In the genomic region with DNA sequence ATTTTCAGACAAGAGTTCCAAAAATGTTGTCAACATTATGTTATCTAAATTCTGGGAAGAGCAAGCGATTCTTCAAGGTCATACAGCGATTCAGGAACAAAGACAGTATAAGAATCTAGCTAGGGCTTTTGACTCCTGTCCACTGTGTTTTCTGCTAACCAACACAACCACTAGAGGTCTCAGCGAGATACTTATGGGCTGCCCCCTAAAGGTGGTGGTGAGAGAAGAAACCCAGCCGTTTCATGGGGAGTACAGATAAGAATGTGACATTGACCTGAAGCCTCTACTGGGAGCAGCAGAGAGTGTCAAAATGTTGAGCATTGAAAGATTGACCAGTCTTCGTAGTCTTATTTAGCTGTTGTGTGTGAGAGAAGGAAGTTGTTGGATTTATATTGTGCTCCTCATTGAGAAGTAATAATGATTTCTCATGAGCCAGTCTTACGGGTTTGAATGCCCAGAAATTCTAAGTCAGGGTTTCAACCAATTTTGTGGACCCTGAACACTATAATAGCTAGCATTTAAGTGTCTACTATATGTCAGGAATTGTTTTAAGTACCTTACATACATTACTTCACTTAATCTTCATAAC, we compare ENCODE assay signal across 1 cellular context.
A peak's percentile ranks its signal among the peaks of the same experiment; 100 is the strongest.
TF ChIP-seq lines count a peak whose summit lies in the region.

No MANE protein-coding gene starts in this region.

TF ChIP-seq in HepG2, 621 proteins besides CTCF, POLR2A, EP300 and RAD21 (continued from another document and continues in another):
- TF ChIP-seq KLF16 (CRISPR knock-in tag; IDR thresholded peaks at IDR 0.05) (peak in 1 of 2 experiments; percentile 38; a peak in 1 of 4 replicates), CHCHD3 (CRISPR knock-in tag; IDR thresholded peaks at IDR 0.05) (no peak), NFIC (IDR thresholded peaks at IDR 0.05; ENCODE audit: low read length) (peak; percentile 20; the same call in 1 of the 2 replicates), ZNF766 (CRISPR knock-in tag; IDR thresholded peaks at IDR 0.05; ENCODE audit: borderline replicate concordance) (no peak), SNAI1 (CRISPR knock-in tag; IDR thresholded peaks at IDR 0.05; ENCODE audit: borderline replicate concordance) (no peak), RCOR2 (CRISPR knock-in tag; IDR thresholded peaks at IDR 0.05) (peak; percentile 78), REPIN1 (CRISPR knock-in tag; IDR thresholded peaks at IDR 0.05; ENCODE audit: borderline replicate concordance, low read depth) (peak; percentile 63; the same call in 1 of the 2 replicates), BCL6 (CRISPR knock-in tag; IDR thresholded peaks at IDR 0.05) (peak; percentile 83), ZSCAN31 (CRISPR knock-in tag; IDR thresholded peaks at IDR 0.05; ENCODE audit: low read depth) (no peak), ZNF792 (CRISPR knock-in tag; IDR thresholded peaks at IDR 0.05) (peak; percentile 56; the same call in 1 of the 2 replicates), ZNF777 (CRISPR knock-in tag; IDR thresholded peaks at IDR 0.05) (no peak), ISL2 (CRISPR knock-in tag; IDR thresholded peaks at IDR 0.05) (0 out of 2 replicates have a peak, but pooled peaks have one; percentile 41), SOX6 (IDR thresholded peaks at IDR 0.05) (no peak), SOX6 (CRISPR knock-in tag; IDR thresholded peaks at IDR 0.05) (peak; percentile 80), CHD4 (IDR thresholded peaks at IDR 0.05; ENCODE audit: borderline replicate concordance, low read length) (no peak), ZNF883 (CRISPR knock-in tag; IDR thresholded peaks at IDR 0.05; ENCODE audit: not compliant biosample characterization) (no peak), PLRG1 (conservative IDR thresholded peaks at IDR 0.05) (no peak), MEF2D (CRISPR knock-in tag; IDR thresholded peaks at IDR 0.05) (no peak), HNRNPLL (IDR thresholded peaks at IDR 0.05; ENCODE audit: low read depth, low read length, poor library complexity, severe bottlenecking) (no peak), SRSF4 (IDR thresholded peaks at IDR 0.05; ENCODE audit: low read depth, low read length, poor library complexity, severe bottlenecking) (no peak), ZNF235 (CRISPR knock-in tag; IDR thresholded peaks at IDR 0.05; ENCODE audit: borderline replicate concordance) (no peak), ZNF724P (CRISPR knock-in tag; IDR thresholded peaks at IDR 0.05; ENCODE audit: borderline replicate concordance) (no peak), ZNF614 (CRISPR knock-in tag; IDR thresholded peaks at IDR 0.05; ENCODE audit: borderline replicate concordance) (peak; percentile 88), THAP11 (CRISPR knock-in tag; IDR thresholded peaks at IDR 0.05) (0 out of 2 replicates have a peak, but pooled peaks have one; percentile 41), ZNF138 (CRISPR knock-in tag; IDR thresholded peaks at IDR 0.05; ENCODE audit: low read depth) (no peak), ZC3H13 (CRISPR knock-in tag; IDR thresholded peaks at IDR 0.05) (no peak), KDM4B (CRISPR knock-in tag; IDR thresholded peaks at IDR 0.05) (peak; percentile 91), STAG1 (CRISPR knock-in tag; IDR thresholded peaks at IDR 0.05) (peak; percentile 86), HMG20B (CRISPR knock-in tag; conservative IDR thresholded peaks at IDR 0.05) (0 out of 2 replicates have a peak, but pooled peaks have one; percentile 50), ZNF260 (CRISPR knock-in tag; IDR thresholded peaks at IDR 0.05; ENCODE audit: borderline replicate concordance, low read depth) (no peak), IRF2 (CRISPR knock-in tag; IDR thresholded peaks at IDR 0.05) (peak; percentile 79; the same call in 1 of the 2 replicates), NRL (CRISPR knock-in tag; IDR thresholded peaks at IDR 0.05; ENCODE audit: borderline replicate concordance) (no peak), EED (CRISPR knock-in tag; IDR thresholded peaks at IDR 0.05) (no peak), SMAD3 (CRISPR knock-in tag; IDR thresholded peaks at IDR 0.05) (peak; percentile 61; the same call in 1 of the 2 replicates), RARG (CRISPR knock-in tag; IDR thresholded peaks at IDR 0.05; ENCODE audit: low read depth) (no peak), ZNF12 (CRISPR knock-in tag; IDR thresholded peaks at IDR 0.05) (peak; percentile 75; the same call in 1 of the 2 replicates), ZFP36 (IDR thresholded peaks at IDR 0.05; ENCODE audit: borderline replicate concordance, low read depth, low read length, partially characterized antibody) (peak; percentile 37), ETV5 (CRISPR knock-in tag; IDR thresholded peaks at IDR 0.05; ENCODE audit: borderline replicate concordance) (peak; percentile 27; the same call in 1 of the 2 replicates), FOXO1 (CRISPR knock-in tag; IDR thresholded peaks at IDR 0.05) (0 out of 2 replicates have a peak, but pooled peaks have one; percentile 36), SKI (IDR thresholded peaks at IDR 0.05; ENCODE audit: partially characterized antibody) (peak; percentile 63)
- TF ChIP-seq, protein P1, sequence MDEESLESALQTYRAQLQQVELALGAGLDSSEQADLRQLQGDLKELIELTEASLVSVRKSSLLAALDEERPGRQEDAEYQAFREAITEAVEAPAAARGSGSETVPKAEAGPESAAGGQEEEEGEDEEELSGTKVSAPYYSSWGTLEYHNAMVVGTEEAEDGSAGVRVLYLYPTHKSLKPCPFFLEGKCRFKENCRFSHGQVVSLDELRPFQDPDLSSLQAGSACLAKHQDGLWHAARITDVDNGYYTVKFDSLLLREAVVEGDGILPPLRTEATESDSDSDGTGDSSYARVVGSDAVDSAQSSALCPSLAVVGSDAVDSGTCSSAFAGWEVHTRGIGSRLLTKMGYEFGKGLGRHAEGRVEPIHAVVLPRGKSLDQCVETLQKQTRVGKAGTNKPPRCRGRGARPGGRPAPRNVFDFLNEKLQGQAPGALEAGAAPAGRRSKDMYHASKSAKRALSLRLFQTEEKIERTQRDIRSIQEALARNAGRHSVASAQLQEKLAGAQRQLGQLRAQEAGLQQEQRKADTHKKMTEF (CRISPR knock-in tag; IDR thresholded peaks at IDR 0.05), result peak; percentile 32; the same call in 1 of the 2 replicates
- TF ChIP-seq, protein P2, sequence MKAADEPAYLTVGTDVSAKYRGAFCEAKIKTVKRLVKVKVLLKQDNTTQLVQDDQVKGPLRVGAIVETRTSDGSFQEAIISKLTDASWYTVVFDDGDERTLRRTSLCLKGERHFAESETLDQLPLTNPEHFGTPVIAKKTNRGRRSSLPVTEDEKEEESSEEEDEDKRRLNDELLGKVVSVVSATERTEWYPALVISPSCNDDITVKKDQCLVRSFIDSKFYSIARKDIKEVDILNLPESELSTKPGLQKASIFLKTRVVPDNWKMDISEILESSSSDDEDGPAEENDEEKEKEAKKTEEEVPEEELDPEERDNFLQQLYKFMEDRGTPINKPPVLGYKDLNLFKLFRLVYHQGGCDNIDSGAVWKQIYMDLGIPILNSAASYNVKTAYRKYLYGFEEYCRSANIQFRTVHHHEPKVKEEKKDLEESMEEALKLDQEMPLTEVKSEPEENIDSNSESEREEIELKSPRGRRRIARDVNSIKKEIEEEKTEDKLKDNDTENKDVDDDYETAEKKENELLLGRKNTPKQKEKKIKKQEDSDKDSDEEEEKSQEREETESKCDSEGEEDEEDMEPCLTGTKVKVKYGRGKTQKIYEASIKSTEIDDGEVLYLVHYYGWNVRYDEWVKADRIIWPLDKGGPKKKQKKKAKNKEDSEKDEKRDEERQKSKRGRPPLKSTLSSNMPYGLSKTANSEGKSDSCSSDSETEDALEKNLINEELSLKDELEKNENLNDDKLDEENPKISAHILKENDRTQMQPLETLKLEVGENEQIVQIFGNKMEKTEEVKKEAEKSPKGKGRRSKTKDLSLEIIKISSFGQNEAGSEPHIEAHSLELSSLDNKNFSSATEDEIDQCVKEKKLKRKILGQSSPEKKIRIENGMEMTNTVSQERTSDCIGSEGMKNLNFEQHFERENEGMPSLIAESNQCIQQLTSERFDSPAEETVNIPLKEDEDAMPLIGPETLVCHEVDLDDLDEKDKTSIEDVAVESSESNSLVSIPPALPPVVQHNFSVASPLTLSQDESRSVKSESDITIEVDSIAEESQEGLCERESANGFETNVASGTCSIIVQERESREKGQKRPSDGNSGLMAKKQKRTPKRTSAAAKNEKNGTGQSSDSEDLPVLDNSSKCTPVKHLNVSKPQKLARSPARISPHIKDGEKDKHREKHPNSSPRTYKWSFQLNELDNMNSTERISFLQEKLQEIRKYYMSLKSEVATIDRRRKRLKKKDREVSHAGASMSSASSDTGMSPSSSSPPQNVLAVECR (CRISPR knock-in tag; IDR thresholded peaks at IDR 0.05; ENCODE audit: borderline replicate concordance), result peak; percentile 27; the same call in 1 of the 2 replicates
- TF ChIP-seq, protein P3, sequence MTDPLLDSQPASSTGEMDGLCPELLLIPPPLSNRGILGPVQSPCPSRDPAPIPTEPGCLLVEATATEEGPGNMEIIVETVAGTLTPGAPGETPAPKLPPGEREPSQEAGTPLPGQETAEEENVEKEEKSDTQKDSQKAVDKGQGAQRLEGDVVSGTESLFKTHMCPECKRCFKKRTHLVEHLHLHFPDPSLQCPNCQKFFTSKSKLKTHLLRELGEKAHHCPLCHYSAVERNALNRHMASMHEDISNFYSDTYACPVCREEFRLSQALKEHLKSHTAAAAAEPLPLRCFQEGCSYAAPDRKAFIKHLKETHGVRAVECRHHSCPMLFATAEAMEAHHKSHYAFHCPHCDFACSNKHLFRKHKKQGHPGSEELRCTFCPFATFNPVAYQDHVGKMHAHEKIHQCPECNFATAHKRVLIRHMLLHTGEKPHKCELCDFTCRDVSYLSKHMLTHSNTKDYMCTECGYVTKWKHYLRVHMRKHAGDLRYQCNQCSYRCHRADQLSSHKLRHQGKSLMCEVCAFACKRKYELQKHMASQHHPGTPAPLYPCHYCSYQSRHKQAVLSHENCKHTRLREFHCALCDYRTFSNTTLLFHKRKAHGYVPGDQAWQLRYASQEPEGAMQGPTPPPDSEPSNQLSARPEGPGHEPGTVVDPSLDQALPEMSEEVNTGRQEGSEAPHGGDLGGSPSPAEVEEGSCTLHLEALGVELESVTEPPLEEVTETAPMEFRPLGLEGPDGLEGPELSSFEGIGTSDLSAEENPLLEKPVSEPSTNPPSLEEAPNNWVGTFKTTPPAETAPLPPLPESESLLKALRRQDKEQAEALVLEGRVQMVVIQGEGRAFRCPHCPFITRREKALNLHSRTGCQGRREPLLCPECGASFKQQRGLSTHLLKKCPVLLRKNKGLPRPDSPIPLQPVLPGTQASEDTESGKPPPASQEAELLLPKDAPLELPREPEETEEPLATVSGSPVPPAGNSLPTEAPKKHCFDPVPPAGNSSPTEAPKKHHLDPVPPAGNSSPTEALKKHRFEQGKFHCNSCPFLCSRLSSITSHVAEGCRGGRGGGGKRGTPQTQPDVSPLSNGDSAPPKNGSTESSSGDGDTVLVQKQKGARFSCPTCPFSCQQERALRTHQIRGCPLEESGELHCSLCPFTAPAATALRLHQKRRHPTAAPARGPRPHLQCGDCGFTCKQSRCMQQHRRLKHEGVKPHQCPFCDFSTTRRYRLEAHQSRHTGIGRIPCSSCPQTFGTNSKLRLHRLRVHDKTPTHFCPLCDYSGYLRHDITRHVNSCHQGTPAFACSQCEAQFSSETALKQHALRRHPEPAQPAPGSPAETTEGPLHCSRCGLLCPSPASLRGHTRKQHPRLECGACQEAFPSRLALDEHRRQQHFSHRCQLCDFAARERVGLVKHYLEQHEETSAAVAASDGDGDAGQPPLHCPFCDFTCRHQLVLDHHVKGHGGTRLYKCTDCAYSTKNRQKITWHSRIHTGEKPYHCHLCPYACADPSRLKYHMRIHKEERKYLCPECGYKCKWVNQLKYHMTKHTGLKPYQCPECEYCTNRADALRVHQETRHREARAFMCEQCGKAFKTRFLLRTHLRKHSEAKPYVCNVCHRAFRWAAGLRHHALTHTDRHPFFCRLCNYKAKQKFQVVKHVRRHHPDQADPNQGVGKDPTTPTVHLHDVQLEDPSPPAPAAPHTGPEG (CRISPR knock-in tag; IDR thresholded peaks at IDR 0.05), result no peak
- TF ChIP-seq, protein P4, sequence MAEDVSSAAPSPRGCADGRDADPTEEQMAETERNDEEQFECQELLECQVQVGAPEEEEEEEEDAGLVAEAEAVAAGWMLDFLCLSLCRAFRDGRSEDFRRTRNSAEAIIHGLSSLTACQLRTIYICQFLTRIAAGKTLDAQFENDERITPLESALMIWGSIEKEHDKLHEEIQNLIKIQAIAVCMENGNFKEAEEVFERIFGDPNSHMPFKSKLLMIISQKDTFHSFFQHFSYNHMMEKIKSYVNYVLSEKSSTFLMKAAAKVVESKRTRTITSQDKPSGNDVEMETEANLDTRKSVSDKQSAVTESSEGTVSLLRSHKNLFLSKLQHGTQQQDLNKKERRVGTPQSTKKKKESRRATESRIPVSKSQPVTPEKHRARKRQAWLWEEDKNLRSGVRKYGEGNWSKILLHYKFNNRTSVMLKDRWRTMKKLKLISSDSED (CRISPR knock-in tag; IDR thresholded peaks at IDR 0.05), result no peak
- TF ChIP-seq, protein P5, sequence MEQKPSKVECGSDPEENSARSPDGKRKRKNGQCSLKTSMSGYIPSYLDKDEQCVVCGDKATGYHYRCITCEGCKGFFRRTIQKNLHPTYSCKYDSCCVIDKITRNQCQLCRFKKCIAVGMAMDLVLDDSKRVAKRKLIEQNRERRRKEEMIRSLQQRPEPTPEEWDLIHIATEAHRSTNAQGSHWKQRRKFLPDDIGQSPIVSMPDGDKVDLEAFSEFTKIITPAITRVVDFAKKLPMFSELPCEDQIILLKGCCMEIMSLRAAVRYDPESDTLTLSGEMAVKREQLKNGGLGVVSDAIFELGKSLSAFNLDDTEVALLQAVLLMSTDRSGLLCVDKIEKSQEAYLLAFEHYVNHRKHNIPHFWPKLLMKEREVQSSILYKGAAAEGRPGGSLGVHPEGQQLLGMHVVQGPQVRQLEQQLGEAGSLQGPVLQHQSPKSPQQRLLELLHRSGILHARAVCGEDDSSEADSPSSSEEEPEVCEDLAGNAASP (CRISPR knock-in tag; IDR thresholded peaks at IDR 0.05; ENCODE audit: borderline replicate concordance), result peak; percentile 57; the same call in 1 of the 2 replicates
- TF ChIP-seq, protein P6, sequence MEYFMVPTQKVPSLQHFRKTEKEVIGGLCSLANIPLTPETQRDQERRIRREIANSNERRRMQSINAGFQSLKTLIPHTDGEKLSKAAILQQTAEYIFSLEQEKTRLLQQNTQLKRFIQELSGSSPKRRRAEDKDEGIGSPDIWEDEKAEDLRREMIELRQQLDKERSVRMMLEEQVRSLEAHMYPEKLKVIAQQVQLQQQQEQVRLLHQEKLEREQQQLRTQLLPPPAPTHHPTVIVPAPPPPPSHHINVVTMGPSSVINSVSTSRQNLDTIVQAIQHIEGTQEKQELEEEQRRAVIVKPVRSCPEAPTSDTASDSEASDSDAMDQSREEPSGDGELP (IDR thresholded peaks at IDR 0.05; ENCODE audit: borderline replicate concordance, low read depth), result peak; percentile 35; the same call in 1 of the 2 replicates
- TF ChIP-seq, protein P7, sequence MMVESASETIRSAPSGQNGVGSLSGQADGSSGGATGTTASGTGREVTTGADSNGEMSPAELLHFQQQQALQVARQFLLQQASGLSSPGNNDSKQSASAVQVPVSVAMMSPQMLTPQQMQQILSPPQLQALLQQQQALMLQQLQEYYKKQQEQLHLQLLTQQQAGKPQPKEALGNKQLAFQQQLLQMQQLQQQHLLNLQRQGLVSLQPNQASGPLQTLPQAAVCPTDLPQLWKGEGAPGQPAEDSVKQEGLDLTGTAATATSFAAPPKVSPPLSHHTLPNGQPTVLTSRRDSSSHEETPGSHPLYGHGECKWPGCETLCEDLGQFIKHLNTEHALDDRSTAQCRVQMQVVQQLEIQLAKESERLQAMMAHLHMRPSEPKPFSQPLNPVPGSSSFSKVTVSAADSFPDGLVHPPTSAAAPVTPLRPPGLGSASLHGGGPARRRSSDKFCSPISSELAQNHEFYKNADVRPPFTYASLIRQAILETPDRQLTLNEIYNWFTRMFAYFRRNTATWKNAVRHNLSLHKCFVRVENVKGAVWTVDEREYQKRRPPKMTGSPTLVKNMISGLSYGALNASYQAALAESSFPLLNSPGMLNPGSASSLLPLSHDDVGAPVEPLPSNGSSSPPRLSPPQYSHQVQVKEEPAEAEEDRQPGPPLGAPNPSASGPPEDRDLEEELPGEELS (CRISPR knock-in tag; IDR thresholded peaks at IDR 0.05), result peak; percentile 40; the same call in 1 of the 2 replicates
